8 cellular contexts compared by ENCODE assay signal in the genomic region with DNA sequence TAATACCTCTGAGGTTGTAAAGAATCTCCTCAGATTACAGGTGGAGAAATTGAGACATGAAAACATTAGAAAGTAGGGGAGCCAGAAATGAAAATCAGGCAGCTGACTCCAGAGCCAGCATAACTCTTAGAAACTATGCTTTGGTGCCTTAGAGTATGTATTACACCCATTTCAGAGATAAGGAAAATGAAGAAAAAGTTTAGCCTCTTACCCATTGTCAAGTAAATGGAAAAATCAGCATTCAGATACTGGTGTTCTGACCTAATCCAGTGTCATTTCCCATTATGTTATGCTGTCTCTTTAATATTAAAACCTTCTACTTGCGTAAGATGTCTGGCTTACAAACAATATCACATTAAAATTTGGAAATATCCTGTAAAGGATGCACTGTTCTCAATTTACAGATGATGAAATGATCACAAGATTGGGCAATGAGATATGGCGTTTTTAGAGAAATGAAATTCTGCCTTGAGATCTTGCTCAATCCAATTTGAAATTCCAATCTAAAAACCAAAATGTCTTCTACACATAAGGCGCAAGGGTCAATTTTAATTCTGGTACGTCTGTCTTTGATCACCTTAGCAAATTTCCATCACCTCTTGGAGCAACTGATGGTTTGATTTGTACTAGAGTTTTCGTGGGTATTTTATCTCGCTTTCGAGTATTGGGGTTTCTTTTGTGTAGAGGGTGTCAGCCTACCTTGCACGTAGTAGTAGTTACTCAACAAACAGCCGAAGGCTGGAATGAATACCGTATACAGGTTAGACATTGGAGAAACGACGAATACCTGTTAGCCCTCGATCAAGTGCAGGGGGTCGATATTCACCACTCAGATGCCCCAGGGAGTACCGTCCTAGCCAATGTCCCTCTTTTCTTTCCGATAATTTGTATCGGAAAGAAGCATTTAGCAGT. TPM values are rescaled to one million over a fixed set of nuclear protein-coding genes. Genes with fewer than 3 reads are reported as not detected.
A peak's percentile ranks its signal among the peaks of the same experiment; 100 is the strongest.
DNase-seq lines count a peak whose midpoint lies in the region; ATAC-seq, FAIRE-seq and TF ChIP-seq lines count a peak whose summit lies in the region.

No MANE protein-coding gene starts in this region.

- peak overlapping the region; percentile 95 for H3K4me3 ChIP-seq in WERI-Rb-1 (ENCODE audit: low read depth, low read length)
- peak overlapping the region; percentile 95 for H3K4me3 ChIP-seq in fibroblast of villous mesenchyme (ENCODE audit: low read depth, low read length)

- no peaks in the 10 kb centered on the region for H3K27me3 Mint-ChIP-seq in progenitor cell of endocrine pancreas

- FAIRE-seq in H54 (lab: Jason Lieb, UNC), result peak; percentile 89
- no peak for FAIRE-seq in GM19239 (lab: Jason Lieb, UNC)

- H3K4me3 Mint-ChIP-seq in progenitor cell of endocrine pancreas (ENCODE audit: low read depth), result peak overlapping the region; percentile 97

- DNase-seq in A172 (ENCODE audit: low spot score) (peak; percentile 15), H54 (ENCODE audit: insufficient read length, low spot score) (no peak), WERI-Rb-1 (no peak), fibroblast of villous mesenchyme (ENCODE audit: low read depth) (peak; percentile 91), progenitor cell of endocrine pancreas (ENCODE audit: low spot score, unreplicated experiment) (no peak), NCI-H1092 treated with DMSO at 0.1 percent for 48 hours (lab: John Stamatoyannopoulos, UW) (no peak), GM19239 (ENCODE audit: insufficient read length, low spot score) (no peak)

- H3K27me3 ChIP-seq in WERI-Rb-1 (ENCODE audit: insufficient read depth, low read depth, severe bottlenecking), result no peaks in the 10 kb centered on the region

- peaks cover 14% of the 10 kb centered on the region for H3K36me3 Mint-ChIP-seq in progenitor cell of endocrine pancreas (ENCODE audit: insufficient read depth)

- H3K9me3 Mint-ChIP-seq in progenitor cell of endocrine pancreas (ENCODE audit: low read depth), result peaks cover 11% of the 10 kb centered on the region

- H3K4me1 Mint-ChIP-seq in progenitor cell of endocrine pancreas (ENCODE audit: low read depth), result peaks cover 30% of the 10 kb centered on the region

- no peak for ATAC-seq in GM18511 (IDR thresholded peaks at IDR 0.05; ENCODE audit: unreplicated experiment)

- H3K27ac Mint-ChIP-seq in progenitor cell of endocrine pancreas, result peak overlapping the region; percentile 99

- H3K27ac ChIP-seq in WERI-Rb-1, result peak overlapping the region; percentile 98

- peaks cover 8% of the 10 kb centered on the region for H3K36me3 ChIP-seq in WERI-Rb-1

- no peaks in the 10 kb centered on the region for H3K9me3 ChIP-seq in WERI-Rb-1 (ENCODE audit: severe bottlenecking)

- no peak for TF ChIP-seq POLR2A in H54 (IDR thresholded peaks at IDR 0.05; ENCODE audit: low read depth, low read length)

- TF ChIP-seq CTCF in WERI-Rb-1 (IDR thresholded peaks at IDR 0.05; ENCODE audit: low read depth, low read length) (no peak), fibroblast of villous mesenchyme (IDR thresholded peaks at IDR 0.05; ENCODE audit: insufficient read depth, low read depth, low read length) (no peak), progenitor cell of endocrine pancreas (IDR thresholded peaks at IDR 0.05; ENCODE audit: unreplicated experiment) (no peak)

RNA-seq across cellular contexts. Expression of a gene that starts 0.9 kb away (rescaled TPM):
- not detected in 2 replicates for total RNA-seq in A172 (2014; rRNA removed; shearing (Covaris generic))
- total RNA-seq in fibroblast of villous mesenchyme, result 0.43 and 0.64 TPM in 2 replicates
- 0.81 TPM in 1 of 2 replicates, not detected in the other for total RNA-seq in progenitor cell of endocrine pancreas

RNA-seq across cellular contexts. Expression of a gene that starts 1.0 kb away (rescaled TPM):
- 51.7 and 61.2 TPM in 2 replicates for total RNA-seq in A172 (2014; rRNA removed; shearing (Covaris generic))
- total RNA-seq in fibroblast of villous mesenchyme (76.0 and 102 TPM in 2 replicates), progenitor cell of endocrine pancreas (57.1 and 64.3 TPM in 2 replicates)

Comparison
In these comparisons a context has a peak if more than half of its experiments do, and no peak if none do; other contexts are left out.
1. DNase-seq: peak in A172 (single experiment) and fibroblast of villous mesenchyme (single experiment); none in H54 (single experiment), WERI-Rb-1 (single experiment), progenitor cell of endocrine pancreas (single experiment), NCI-H1092 treated with DMSO at 0.1 percent for 48 hours (single experiment) and GM19239 (single experiment).